Comparison of ENCODE assay signal across 20 cellular contexts in the genomic region with DNA sequence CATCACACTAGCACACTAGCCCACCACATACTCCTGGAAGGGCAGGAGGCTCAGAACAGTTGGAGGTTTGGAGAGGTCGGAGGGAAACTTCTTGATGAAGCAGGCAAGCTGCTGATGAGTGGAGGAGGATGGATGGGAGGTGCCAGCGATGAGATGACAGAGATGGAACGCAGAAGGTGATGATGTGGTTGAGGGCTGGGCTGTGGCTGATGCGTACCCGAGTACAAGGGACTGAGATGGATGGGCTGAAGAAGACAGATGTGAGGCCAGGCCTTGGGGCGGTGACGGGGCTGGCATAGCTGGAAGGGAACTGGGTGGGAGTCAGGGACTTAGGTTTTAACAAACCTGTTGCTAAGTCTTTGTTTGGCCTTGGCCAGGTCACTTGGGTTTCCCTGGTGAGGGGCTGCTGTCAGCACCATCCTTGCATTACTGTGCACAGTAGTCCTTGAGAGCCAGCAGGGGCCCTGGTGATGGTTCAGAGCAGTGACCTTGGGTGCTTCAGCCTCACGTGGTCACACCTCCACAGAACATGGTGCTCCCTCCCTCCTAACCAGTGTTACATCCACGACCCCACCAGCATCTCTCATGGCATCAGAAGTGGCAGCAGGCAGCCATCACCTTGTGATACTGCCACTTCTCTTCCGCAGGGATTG.
"Had no signal": no experiment of that assay in that cellular context is flagged by ENCODE, and none has a peak within 500 bp of the region (broad histone marks: within the 10 kb centered on the region; RNA-seq: fewer than 3 reads in every experiment).

No MANE protein-coding gene starts in this region.

- H3K9me3 ChIP-seq: ascending aorta, body of pancreas had no signal

- H3K4me1 ChIP-seq: body of pancreas had no signal

- H3K4me3 Mint-ChIP-seq: activated CD8-positive, alpha-beta T cell treated with anti-CD3 and anti-CD28 coated beads for 36 hours; activated naive CD4-positive, alpha-beta T cell treated with anti-CD3 and anti-CD28 coated beads, Interleukin-2, amount 50 U/mL, for 24 hours; activated naive CD8-positive, alpha-beta T cell treated with anti-CD3 and anti-CD28 coated beads, Interleukin-2, amount 50 U/mL, for 24 hours; activated T-cell treated with anti-CD3 and anti-CD28 coated beads, Interleukin-2, amount 50 U/mL, for 72 hours; T-helper 1 cell treated with Interleukin-12 subunit alpha and Interleukin-12 subunit beta and Interleukin-4 antibody, amounts not matched to agents 30 μg/mL and 1 μg/mL, for 36 hours had no signal

- H3K4me3 ChIP-seq: ascending aorta, body of pancreas had no signal

- H3K27ac ChIP-seq: ascending aorta, body of pancreas had no signal

- H3K36me3 ChIP-seq: ascending aorta had no signal

- DNase-seq: activated CD4-positive, alpha-beta T cell treated with anti-CD3 and anti-CD28 coated beads for 4 hours; activated CD8-positive, alpha-beta memory T cell treated with anti-CD3 and anti-CD28 coated beads, Interleukin-2, amount 50 U/mL, for 4 hours; activated CD8-positive, alpha-beta T cell treated with anti-CD3 and anti-CD28 coated beads for 36 hours; activated naive CD8-positive, alpha-beta T cell treated with anti-CD3 and anti-CD28 coated beads, Interleukin-2, amount 50 U/mL, for 24 hours; activated T-cell treated with anti-CD3 and anti-CD28 coated beads, Interleukin-2, amount 50 U/mL, for 72 hours; amniotic stem cell; cerebellar nuclear complex; Kasumi-1; KBM-7; NCI-H1048; NCI-H187 treated with DMSO at 0.1 percent for 48 hours; NCI-H226; NCI-H526; NCI-H82; SHP77 treated with DMSO at 0.1 percent for 48 hours had no signal

- H3K9me3 Mint-ChIP-seq: activated CD8-positive, alpha-beta T cell treated with anti-CD3 and anti-CD28 coated beads for 36 hours; activated naive CD4-positive, alpha-beta T cell treated with anti-CD3 and anti-CD28 coated beads, Interleukin-2, amount 50 U/mL, for 24 hours; activated naive CD8-positive, alpha-beta T cell treated with anti-CD3 and anti-CD28 coated beads, Interleukin-2, amount 50 U/mL, for 24 hours; activated T-cell treated with anti-CD3 and anti-CD28 coated beads, Interleukin-2, amount 50 U/mL, for 72 hours; T-helper 1 cell treated with Interleukin-12 subunit alpha and Interleukin-12 subunit beta and Interleukin-4 antibody, amounts not matched to agents 30 μg/mL and 1 μg/mL, for 36 hours had no signal

- H3K27ac Mint-ChIP-seq: activated CD8-positive, alpha-beta T cell treated with anti-CD3 and anti-CD28 coated beads for 36 hours; activated naive CD4-positive, alpha-beta T cell treated with anti-CD3 and anti-CD28 coated beads, Interleukin-2, amount 50 U/mL, for 24 hours; activated naive CD8-positive, alpha-beta T cell treated with anti-CD3 and anti-CD28 coated beads, Interleukin-2, amount 50 U/mL, for 24 hours; activated T-cell treated with anti-CD3 and anti-CD28 coated beads, Interleukin-2, amount 50 U/mL, for 72 hours; T-helper 1 cell treated with Interleukin-12 subunit alpha and Interleukin-12 subunit beta and Interleukin-4 antibody, amounts not matched to agents 30 μg/mL and 1 μg/mL, for 36 hours had no signal

- H3K27me3 ChIP-seq: ascending aorta, body of pancreas had no signal

- H3K27me3 Mint-ChIP-seq: activated CD8-positive, alpha-beta T cell treated with anti-CD3 and anti-CD28 coated beads for 36 hours; activated naive CD4-positive, alpha-beta T cell treated with anti-CD3 and anti-CD28 coated beads, Interleukin-2, amount 50 U/mL, for 24 hours; activated naive CD8-positive, alpha-beta T cell treated with anti-CD3 and anti-CD28 coated beads, Interleukin-2, amount 50 U/mL, for 24 hours had no signal

- ATAC-seq: activated CD4-positive, CD25-positive, alpha-beta regulatory T cell treated with anti-CD3 and anti-CD28 coated beads, Interleukin-2, amount 50 U/mL, for 24 hours; activated CD8-positive, alpha-beta T cell treated with anti-CD3 and anti-CD28 coated beads for 36 hours; activated naive CD8-positive, alpha-beta T cell treated with anti-CD3 and anti-CD28 coated beads, Interleukin-2, amount 50 U/mL, for 24 hours; activated T-cell treated with anti-CD3 and anti-CD28 coated beads, Interleukin-2, amount 50 U/mL, for 72 hours; body of pancreas had no signal
